ENCODE assay signal across 8 cellular contexts in the genomic region with DNA sequence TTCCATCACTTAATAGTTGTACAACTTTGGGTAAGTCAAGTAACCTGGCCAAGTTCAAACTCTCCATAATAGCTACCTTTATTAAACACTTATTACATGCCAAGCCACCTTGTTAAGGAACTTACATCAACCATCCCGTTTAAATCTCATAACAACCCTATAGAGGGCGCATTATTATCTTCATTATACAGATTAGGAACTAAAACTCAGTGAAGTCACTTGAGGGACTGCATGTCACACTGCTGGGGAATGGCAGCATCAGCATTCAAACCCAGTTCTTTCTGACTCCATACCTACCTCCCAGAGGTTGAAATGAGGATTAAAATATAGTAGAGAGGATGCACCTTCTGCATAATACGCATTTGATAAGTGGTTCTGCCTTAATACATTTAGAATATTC.
A peak's percentile ranks its signal among the peaks of the same experiment; 100 is the strongest.
DNase-seq lines count a peak whose midpoint lies in the region; ATAC-seq and TF ChIP-seq lines count a peak whose summit lies in the region.

No MANE protein-coding gene starts in this region.

- peaks cover 66% of the 10 kb centered on the region for H3K4me1 Mint-ChIP-seq in nephron progenitor cell

- H3K9me3 Mint-ChIP-seq in nephron progenitor cell: peaks cover 3% of the 10 kb centered on the region

- H3K27me3 Mint-ChIP-seq in nephron progenitor cell (ENCODE audit: low read depth, poor library complexity): peaks cover 13% of the 10 kb centered on the region

- H3K36me3 ChIP-seq in tibial artery: no peaks in the 10 kb centered on the region

- no peak overlapping the region for H3K27ac ChIP-seq in tibial artery

- H3K4me3 ChIP-seq in cardiac fibroblast (replicated peaks in 1 of 2; ENCODE audit: low read depth in 2 of 2, low read length in 2 of 2): no peak overlapping the region
- H3K4me3 ChIP-seq in tibial artery: no peak overlapping the region

- ATAC-seq in HG02610 (IDR thresholded peaks at IDR 0.05; ENCODE audit: unreplicated experiment) (no peak), HG03521 (IDR thresholded peaks at IDR 0.05; ENCODE audit: unreplicated experiment) (no peak)

- no peaks in the 10 kb centered on the region for H3K36me3 Mint-ChIP-seq in nephron progenitor cell (ENCODE audit: low read depth)

- DNase-seq in GM03348 (ENCODE audit: low spot score): peak; percentile 51
- DNase-seq in NCI-H1092 treated with DMSO at 0.1 percent for 48 hours (lab: John Stamatoyannopoulos, UW): peak; percentile 61
- peak; percentile 38 to 46 for DNase-seq in cardiac fibroblast (ENCODE audit: low read depth in 2 of 2)
- no peak for DNase-seq in nephron progenitor cell
- DNase-seq in tibial artery: no peak
- DNase-seq in activated gamma-delta T cell treated with Interleukin-2 at 50 U/mL for 16 hours: no peak

- H3K27me3 ChIP-seq in tibial artery: peaks cover 0 to 49% of the 10 kb centered on the region in 2 donors

- intact Hi-C loops in tibial artery (cut with DNase I; ENCODE audit: low total_unique reads): no loop called here

- H3K4me1 ChIP-seq in tibial artery: no peaks in the 10 kb centered on the region

- H3K27ac Mint-ChIP-seq in nephron progenitor cell: no peak overlapping the region

- no peaks in the 10 kb centered on the region for H3K9me3 ChIP-seq in tibial artery

- peak; percentile 44 for TF ChIP-seq CTCF in cardiac fibroblast (IDR thresholded peaks at IDR 0.05; ENCODE audit: low read depth, low read length)
- peak; percentile 21 for TF ChIP-seq CTCF in nephron progenitor cell (IDR thresholded peaks at IDR 0.05)
- no peak for TF ChIP-seq CTCF in tibial artery (IDR thresholded peaks at IDR 0.05)

- H3K4me3 Mint-ChIP-seq in nephron progenitor cell: no peak overlapping the region

Comparison
In these comparisons a context has a peak if more than half of its experiments do, and no peak if none do; other contexts are left out.
1. DNase-seq: peak in GM03348 (single experiment), NCI-H1092 treated with DMSO at 0.1 percent for 48 hours (single experiment) and cardiac fibroblast (2 of 2); none in nephron progenitor cell (single experiment), tibial artery (0 of 2) and activated gamma-delta T cell treated with Interleukin-2 at 50 U/mL for 16 hours (single experiment).
2. CTCF ChIP-seq: peak in cardiac fibroblast (single experiment) and nephron progenitor cell (single experiment); none in tibial artery (0 of 2).